In the genomic region with DNA sequence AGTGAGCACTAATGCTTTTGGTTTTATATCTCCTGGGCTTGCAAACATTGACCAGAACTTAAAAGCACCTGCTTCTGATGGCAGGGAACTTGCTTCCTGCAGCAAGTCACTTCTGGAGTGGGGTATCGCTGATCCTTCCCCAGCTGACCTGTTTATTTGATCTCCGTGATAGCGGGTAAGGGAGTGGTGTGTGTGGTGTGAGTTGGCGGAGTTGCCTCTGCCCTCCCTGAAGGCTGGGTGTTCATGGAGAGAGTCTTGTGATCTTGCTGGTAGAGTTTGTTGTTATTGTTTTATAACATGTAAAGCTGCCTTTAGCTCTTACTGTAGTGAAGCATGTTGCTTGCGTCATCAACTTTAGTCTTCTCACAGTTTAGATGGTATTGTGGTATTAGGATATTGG, we compare ENCODE assay signal across 1 cellular context.
TF ChIP-seq lines count a peak whose summit lies in the region.

No MANE protein-coding gene starts in this region.

TF ChIP-seq in IMR-90, 13 proteins besides CTCF, POLR2A, EP300 and RAD21:
- no peak for TF ChIP-seq MAFK (IDR thresholded peaks at IDR 0.05; ENCODE audit: low read depth, low read length)
- TF ChIP-seq CEBPB (IDR thresholded peaks at IDR 0.05; ENCODE audit: low read depth, low read length) = 0 out of 2 replicates have a peak, but pooled peaks have one; percentile 20
